21 cellular contexts compared by ENCODE assay signal in genomic region chr4:184462724-184463123, GRCh38. TPM values are rescaled to one million over a fixed set of nuclear protein-coding genes. Genes with fewer than 3 reads are reported as not detected.
A peak's percentile ranks its signal among the peaks of the same experiment; 100 is the strongest.
DNase-seq lines count a peak whose midpoint lies in the region; ATAC-seq and TF ChIP-seq lines count a peak whose summit lies in the region.
"Had no signal": no experiment of that assay in that cellular context is flagged by ENCODE, and none has a peak within 500 bp of the region (broad histone marks: within the 10 kb centered on the region; RNA-seq: fewer than 3 reads in every experiment).

No MANE protein-coding gene starts in this region.

- DNase-seq in left ventricle myocardium inferior (no peak), left cardiac atrium (no peak), NCI-H526 treated with DMSO at 0.1 percent for 48 hours (lab: John Stamatoyannopoulos, UW) (peak; percentile 91), mesenchymal stem cell (no peak), MM.1S (no peak), NCI-H1436 treated with DMSO at 0.1 percent for 48 hours (lab: John Stamatoyannopoulos, UW) (no peak)
- DNase-seq: activated CD4-positive, alpha-beta T cell treated with anti-CD3 and anti-CD28 coated beads, Interleukin-2, amount 10 ng/mL, durations not matched to agents 7 days and 5 days; activated T-cell treated with anti-CD3 and anti-CD28 coated beads, Interleukin-2, amount 50 U/mL, for 4 hours; BE2C; brain microvascular endothelial cell; islet precursor cell; KG1; mammary epithelial cell; NCI-H146; nucleus accumbens; PC-3; SK-N-SH; trophoblast cell had no signal

- intact Hi-C loops in left ventricle myocardium inferior (cut with micrococcal nuclease): loop anchor here (10.0 kb wide), 1 partner anchor 58 kb away; no protein-coding TSS in a partner anchor
- intact Hi-C loops in left cardiac atrium (cut with DNase I): no loop called here

- no peak overlapping the region for H4K91ac ChIP-seq in mesenchymal stem cell (ENCODE audit: low read length)

- no peak overlapping the region for H2BK120ac ChIP-seq in mesenchymal stem cell (ENCODE audit: low read depth, low read length)

- no peak overlapping the region for H2AK5ac ChIP-seq in mesenchymal stem cell (ENCODE audit: low read length, severe bottlenecking)

- H3K36me3 ChIP-seq in left ventricle myocardium inferior (no peaks in the 10 kb centered on the region), liver (ENCODE audit: control insufficient read depth in 4 of 4, insufficient read depth in 3 of 4, low read depth in 1 of 4, low read length in 3 of 4) (no peaks in the 10 kb centered on the region), mesenchymal stem cell (ENCODE audit: control insufficient read depth in 1 of 2, insufficient read depth in 2 of 2, low read depth in 1 of 2, low read length in 2 of 2) (peaks cover 0 to 23% of the 10 kb centered on the region in 2 experiments), MM.1S (replicated peaks; ENCODE audit: insufficient read depth, low read length) (no peaks in the 10 kb centered on the region)
- H3K36me3 ChIP-seq: BE2C, brain microvascular endothelial cell, HAP-1 had no signal

- H3K27me3 ChIP-seq in left ventricle myocardium inferior (ENCODE audit: low read depth) (no peaks in the 10 kb centered on the region), liver (ENCODE audit: control insufficient read depth in 4 of 4, insufficient read depth in 4 of 4, low read length in 3 of 4) (no peaks in the 10 kb centered on the region), mesenchymal stem cell (ENCODE audit: control insufficient read depth in 1 of 2, insufficient read depth in 1 of 2, low read length in 2 of 2) (no peaks in the 10 kb centered on the region), MM.1S (replicated peaks; ENCODE audit: insufficient read depth, low read length) (no peaks in the 10 kb centered on the region)
- H3K27me3 ChIP-seq: BE2C, brain microvascular endothelial cell had no signal

- H3K27ac ChIP-seq in left ventricle myocardium inferior (replicated peaks) (peak overlapping the region; percentile 34), liver (ENCODE audit: low read depth in 1 of 2, low read length in 2 of 2) (no peak overlapping the region), mesenchymal stem cell (ENCODE audit: low read length, poor library complexity, severe bottlenecking) (no peak overlapping the region), MM.1S (ENCODE audit: low read length) (no peak overlapping the region)
- H3K27ac ChIP-seq: brain microvascular endothelial cell had no signal

- TF ChIP-seq CTCF in left ventricle myocardium inferior (IDR thresholded peaks at IDR 0.05; ENCODE audit: borderline replicate concordance): no peak
- no peak for TF ChIP-seq CTCF in liver (IDR thresholded peaks at IDR 0.05; ENCODE audit: low read depth, low read length, missing input control)
- no peak for TF ChIP-seq CTCF in MM.1S (IDR thresholded peaks at IDR 0.05; ENCODE audit: low read length)

- TF ChIP-seq RAD21 in liver (IDR thresholded peaks at IDR 0.05): peak in 1 of 2 donors; percentile 43

- H2BK15ac ChIP-seq in mesenchymal stem cell (ENCODE audit: low read depth, poor library complexity, severe bottlenecking): no peak overlapping the region

- H3K79me2 ChIP-seq in MM.1S (ENCODE audit: low read length): peaks cover 94% of the 10 kb centered on the region

- H3K4me2 ChIP-seq in mesenchymal stem cell (ENCODE audit: low read length, poor library complexity, severe bottlenecking) (no peak overlapping the region), MM.1S (ENCODE audit: low read depth, low read length) (no peak overlapping the region)
- H3K4me2 ChIP-seq: SK-N-SH had no signal

- no peak overlapping the region for H2BK5ac ChIP-seq in mesenchymal stem cell (ENCODE audit: low read depth, low read length, poor library complexity, severe bottlenecking)

- H2BK12ac ChIP-seq in mesenchymal stem cell (ENCODE audit: low read length in 2 of 2): no peak overlapping the region

- no peak overlapping the region for H3K4ac ChIP-seq in mesenchymal stem cell (ENCODE audit: low read depth in 1 of 2, low read length in 2 of 2)

- H2AFZ ChIP-seq in mesenchymal stem cell (ENCODE audit: low read depth, low read length) (no peak overlapping the region), MM.1S (ENCODE audit: low read length) (no peak overlapping the region)

- no peaks in the 10 kb centered on the region for H3K9me2 ChIP-seq in MM.1S (replicated peaks; ENCODE audit: insufficient read depth, low read length)
- H3K9me2 ChIP-seq: SK-N-SH had no signal

- peaks cover 32% of the 10 kb centered on the region for H3K79me1 ChIP-seq in mesenchymal stem cell (replicated peaks; ENCODE audit: low read length, poor library complexity, severe bottlenecking)

- H3K18ac ChIP-seq in mesenchymal stem cell (ENCODE audit: low read depth in 1 of 2, low read length in 2 of 2): no peak overlapping the region

- H3K4me1 ChIP-seq in left ventricle myocardium inferior (peaks cover 83% of the 10 kb centered on the region), liver (ENCODE audit: control insufficient read depth in 4 of 4, insufficient read depth in 4 of 4, low read length in 3 of 4) (peaks cover 6 to 45% (median 35%) of the 10 kb centered on the region in 4 donors), mesenchymal stem cell (ENCODE audit: control insufficient read depth, insufficient read depth, low read depth, low read length) (peaks cover 1% of the 10 kb centered on the region), MM.1S (ENCODE audit: low read length) (peaks cover 25% of the 10 kb centered on the region)

- 24% methylated on average over 2 of the region's 2 CpGs for WGBS in liver
- 100% methylated on average over 2 of the region's 2 CpGs for WGBS in mesenchymal stem cell

- H4K8ac ChIP-seq in mesenchymal stem cell (ENCODE audit: low read length): no peak overlapping the region

- no peaks in the 10 kb centered on the region for H4K20me1 ChIP-seq in MM.1S (ENCODE audit: insufficient read depth, low read length)

- no peak overlapping the region for H3K4me3 ChIP-seq in left ventricle myocardium inferior
- no peak overlapping the region for H3K4me3 ChIP-seq in liver (ENCODE audit: low read depth in 1 of 3, low read length in 3 of 3)
- no peak overlapping the region for H3K4me3 ChIP-seq in mesenchymal stem cell (ENCODE audit: insufficient read depth in 1 of 2, low read depth in 1 of 2, low read length in 2 of 2)
- H3K4me3 ChIP-seq in MM.1S (ENCODE audit: low read length): no peak overlapping the region
- H3K4me3 ChIP-seq: HAP-1 had no signal

- H3F3A ChIP-seq in MM.1S (ENCODE audit: insufficient read depth, low read length): peaks cover 26% of the 10 kb centered on the region

- H3K9me3 ChIP-seq in left ventricle myocardium inferior (replicated peaks) (no peaks in the 10 kb centered on the region), liver (ENCODE audit: control insufficient read depth in 4 of 4, low read length in 3 of 4) (no peaks in the 10 kb centered on the region), mesenchymal stem cell (ENCODE audit: control insufficient read depth, low read length) (no peaks in the 10 kb centered on the region), MM.1S (replicated peaks; ENCODE audit: insufficient read depth, low read length) (no peaks in the 10 kb centered on the region)
- H3K9me3 ChIP-seq: BE2C, HAP-1, SK-N-SH had no signal

- no peak overlapping the region for H3K14ac ChIP-seq in mesenchymal stem cell (ENCODE audit: low read length in 2 of 2)

- ATAC-seq in left cardiac atrium: no peak
- ATAC-seq in GM21447 (IDR thresholded peaks at IDR 0.05; ENCODE audit: unreplicated experiment): no peak
- ATAC-seq: activated T-cell treated with anti-CD3 and anti-CD28 coated beads, Interleukin-2, amount 50 U/mL, for 4 hours; PC-3 had no signal

- H3K9ac ChIP-seq in liver (ENCODE audit: low read depth in 1 of 2, low read length in 2 of 2) (no peak overlapping the region), mesenchymal stem cell (ENCODE audit: low read length) (no peak overlapping the region), MM.1S (ENCODE audit: low read length) (no peak overlapping the region)
- H3K9ac ChIP-seq: SK-N-SH had no signal

- no peak overlapping the region for H3K23ac ChIP-seq in mesenchymal stem cell (ENCODE audit: low read length in 2 of 2)

TF ChIP-seq in liver, 16 proteins besides CTCF, POLR2A, EP300 and RAD21 (continues in another document):
- TF ChIP-seq RXRA (IDR thresholded peaks at IDR 0.05) (peak; percentile 37 to 66), MAX (IDR thresholded peaks at IDR 0.05) (peak; percentile 27), ATF3 (IDR thresholded peaks at IDR 0.05) (no peak), FOXA1 (IDR thresholded peaks at IDR 0.05) (peak; percentile 22)

RNA-seq across cellular contexts. Expression of gene IRF2, which starts 11.6 kb away (rescaled TPM):
- total RNA-seq in left ventricle myocardium inferior (25.9 TPM), left cardiac atrium (10 to 100 TPM; 27.1 to 30.0 TPM), liver (10 to 100 TPM; 24.4 to 25.5 TPM)
- 10 to 100 TPM; 12.9 to 20.1 TPM for polyA plus RNA-seq in liver
- 30.5 TPM for polyA plus RNA-seq in mesenchymal stem cell (2013, experiment 1 of 2)
- 30.8 TPM for polyA plus RNA-seq in mesenchymal stem cell (2013, experiment 2 of 2)
